ENCODE assay signal across 1 cellular context in the genomic region with DNA sequence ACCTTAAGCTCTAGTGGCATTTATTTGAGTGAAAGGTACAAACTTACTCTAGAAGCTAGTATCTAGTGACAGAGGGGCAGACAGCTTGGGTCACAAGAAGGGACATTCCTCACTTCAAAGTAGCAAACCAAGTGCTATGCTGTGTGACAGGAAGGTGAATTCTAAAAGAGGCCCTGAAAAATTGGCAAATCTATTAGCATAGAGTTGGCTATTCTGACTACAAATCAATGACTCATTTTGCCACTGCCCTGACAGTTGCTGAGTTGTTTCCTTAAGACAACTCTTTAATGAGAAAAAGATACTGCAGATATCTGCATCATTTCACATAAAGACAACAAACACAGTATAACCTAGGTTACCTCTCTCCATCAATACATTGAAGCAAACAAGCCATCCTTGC.
TF ChIP-seq lines count a peak whose summit lies in the region.

No MANE protein-coding gene starts in this region.

TF ChIP-seq in GM12878, 131 proteins besides CTCF, POLR2A, EP300 and RAD21:
- TF ChIP-seq, protein P1, sequence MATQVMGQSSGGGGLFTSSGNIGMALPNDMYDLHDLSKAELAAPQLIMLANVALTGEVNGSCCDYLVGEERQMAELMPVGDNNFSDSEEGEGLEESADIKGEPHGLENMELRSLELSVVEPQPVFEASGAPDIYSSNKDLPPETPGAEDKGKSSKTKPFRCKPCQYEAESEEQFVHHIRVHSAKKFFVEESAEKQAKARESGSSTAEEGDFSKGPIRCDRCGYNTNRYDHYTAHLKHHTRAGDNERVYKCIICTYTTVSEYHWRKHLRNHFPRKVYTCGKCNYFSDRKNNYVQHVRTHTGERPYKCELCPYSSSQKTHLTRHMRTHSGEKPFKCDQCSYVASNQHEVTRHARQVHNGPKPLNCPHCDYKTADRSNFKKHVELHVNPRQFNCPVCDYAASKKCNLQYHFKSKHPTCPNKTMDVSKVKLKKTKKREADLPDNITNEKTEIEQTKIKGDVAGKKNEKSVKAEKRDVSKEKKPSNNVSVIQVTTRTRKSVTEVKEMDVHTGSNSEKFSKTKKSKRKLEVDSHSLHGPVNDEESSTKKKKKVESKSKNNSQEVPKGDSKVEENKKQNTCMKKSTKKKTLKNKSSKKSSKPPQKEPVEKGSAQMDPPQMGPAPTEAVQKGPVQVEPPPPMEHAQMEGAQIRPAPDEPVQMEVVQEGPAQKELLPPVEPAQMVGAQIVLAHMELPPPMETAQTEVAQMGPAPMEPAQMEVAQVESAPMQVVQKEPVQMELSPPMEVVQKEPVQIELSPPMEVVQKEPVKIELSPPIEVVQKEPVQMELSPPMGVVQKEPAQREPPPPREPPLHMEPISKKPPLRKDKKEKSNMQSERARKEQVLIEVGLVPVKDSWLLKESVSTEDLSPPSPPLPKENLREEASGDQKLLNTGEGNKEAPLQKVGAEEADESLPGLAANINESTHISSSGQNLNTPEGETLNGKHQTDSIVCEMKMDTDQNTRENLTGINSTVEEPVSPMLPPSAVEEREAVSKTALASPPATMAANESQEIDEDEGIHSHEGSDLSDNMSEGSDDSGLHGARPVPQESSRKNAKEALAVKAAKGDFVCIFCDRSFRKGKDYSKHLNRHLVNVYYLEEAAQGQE (IDR thresholded peaks at IDR 0.05; ENCODE audit: low read depth, low read length), result no peak
